In the genomic region with DNA sequence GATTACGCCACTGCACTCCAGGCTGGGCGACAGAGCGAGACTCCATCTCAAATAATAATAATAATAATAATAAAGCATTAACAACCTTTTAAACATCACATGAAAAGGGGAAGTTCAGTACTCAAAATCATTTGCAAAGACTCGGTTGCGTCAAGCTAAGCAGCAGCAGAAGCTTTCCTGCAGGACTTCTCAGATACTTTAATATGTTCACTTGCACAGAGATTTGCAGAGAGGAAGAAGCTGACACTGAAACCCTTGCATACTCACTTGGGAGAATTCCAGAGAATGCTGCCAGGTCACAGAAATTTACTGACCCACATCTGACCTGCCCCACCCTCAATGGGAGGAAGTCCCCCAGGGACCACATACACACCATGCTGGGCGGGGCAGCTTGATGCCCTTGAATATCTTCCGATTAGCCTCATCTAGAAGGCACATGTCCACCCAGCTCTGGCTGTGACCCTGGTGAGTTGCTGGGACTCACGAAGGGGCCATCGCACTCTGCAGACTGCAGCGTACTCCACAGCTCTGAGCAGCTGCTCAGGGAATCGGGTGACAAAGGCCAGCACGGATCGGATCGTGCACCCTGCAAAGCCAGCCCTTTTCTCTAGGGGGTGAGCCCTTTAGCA, we compare ENCODE assay signal across 14 cellular contexts.
A peak's percentile ranks its signal among the peaks of the same experiment; 100 is the strongest.
DNase-seq lines count a peak whose midpoint lies in the region; TF ChIP-seq lines count a peak whose summit lies in the region.
"Had no signal": no experiment of that assay in that cellular context is flagged by ENCODE, and none has a peak within 500 bp of the region (broad histone marks: within the 10 kb centered on the region; RNA-seq: fewer than 3 reads in every experiment).

No MANE protein-coding gene starts in this region.

- no peak overlapping the region for H4K91ac ChIP-seq in mesenchymal stem cell (ENCODE audit: low read length)

- H3K23ac ChIP-seq in mesenchymal stem cell (ENCODE audit: low read length in 2 of 2), result no peak overlapping the region

- no peak overlapping the region for H2AFZ ChIP-seq in mesenchymal stem cell (ENCODE audit: low read depth, low read length)
- no peak overlapping the region for H2AFZ ChIP-seq in MM.1S (ENCODE audit: low read length)

- H3K27ac ChIP-seq in angular gyrus (ENCODE audit: low read depth, low read length), result peak overlapping the region; percentile 99
- H3K27ac ChIP-seq in mesenchymal stem cell (ENCODE audit: low read length, poor library complexity, severe bottlenecking), result no peak overlapping the region
- no peak overlapping the region for H3K27ac ChIP-seq in MM.1S (ENCODE audit: low read length)

- H3K79me1 ChIP-seq in mesenchymal stem cell (replicated peaks; ENCODE audit: low read length, poor library complexity, severe bottlenecking), result peaks cover 2% of the 10 kb centered on the region

- peaks cover 38% of the 10 kb centered on the region for H3K4me1 ChIP-seq in mesenchymal stem cell (ENCODE audit: control insufficient read depth, insufficient read depth, low read depth, low read length)
- no peaks in the 10 kb centered on the region for H3K4me1 ChIP-seq in MM.1S (ENCODE audit: low read length)

- no peaks in the 10 kb centered on the region for H3F3A ChIP-seq in MM.1S (ENCODE audit: insufficient read depth, low read length)

- peak; percentile 12 for DNase-seq in ACHN
- DNase-seq in Kasumi-1 (lab: John Stamatoyannopoulos, UW), result peak; percentile 30 to 55
- DNase-seq in mesenchymal stem cell, result no peak
- DNase-seq in midbrain (lab: John Stamatoyannopoulos, UW), result no peak
- no peak for DNase-seq in NCI-H2227 (lab: John Stamatoyannopoulos, UW; ENCODE audit: unreplicated experiment)
- DNase-seq in NCI-H748 (lab: John Stamatoyannopoulos, UW; ENCODE audit: unreplicated experiment), result no peak
- no peak for DNase-seq in MM.1S
- DNase-seq: activated CD4-positive, CD25-positive, alpha-beta regulatory T cell; activated naive CD8-positive, alpha-beta T cell treated with anti-CD3 and anti-CD28 coated beads for 36 hours; COR-L47; H7; left cardiac atrium; NCI-H526 had no signal

- H3K36me3 ChIP-seq in mesenchymal stem cell (ENCODE audit: control insufficient read depth in 1 of 2, insufficient read depth in 2 of 2, low read depth in 1 of 2, low read length in 2 of 2) (no peaks in the 10 kb centered on the region), MM.1S (replicated peaks; ENCODE audit: insufficient read depth, low read length) (no peaks in the 10 kb centered on the region)

- H2BK120ac ChIP-seq in mesenchymal stem cell (ENCODE audit: low read depth, low read length), result no peak overlapping the region

- H3K9ac ChIP-seq in mesenchymal stem cell (ENCODE audit: low read length), result peak overlapping the region; percentile 7
- H3K9ac ChIP-seq in MM.1S (ENCODE audit: low read length), result no peak overlapping the region

- peak overlapping the region in 1 of 2 experiments; percentile 23 for H3K4me3 ChIP-seq in mesenchymal stem cell (ENCODE audit: insufficient read depth in 1 of 2, low read depth in 1 of 2, low read length in 2 of 2)
- H3K4me3 ChIP-seq in MM.1S (ENCODE audit: low read length), result no peak overlapping the region

- no peak overlapping the region for H3K14ac ChIP-seq in mesenchymal stem cell (ENCODE audit: low read length in 2 of 2)

- H3K27me3 ChIP-seq in mesenchymal stem cell (ENCODE audit: control insufficient read depth in 1 of 2, insufficient read depth in 1 of 2, low read length in 2 of 2) (peaks cover 0 to 3% of the 10 kb centered on the region in 2 experiments), MM.1S (replicated peaks; ENCODE audit: insufficient read depth, low read length) (no peaks in the 10 kb centered on the region)

- no peak overlapping the region for H3K18ac ChIP-seq in mesenchymal stem cell (ENCODE audit: low read depth in 1 of 2, low read length in 2 of 2)

- no peak for TF ChIP-seq CTCF in MM.1S (IDR thresholded peaks at IDR 0.05; ENCODE audit: low read length)

- no peaks in the 10 kb centered on the region for H3K9me2 ChIP-seq in MM.1S (replicated peaks; ENCODE audit: insufficient read depth, low read length)

- in situ Hi-C loops in ACHN (cut with HindIII; ENCODE audit: low pct_ligation_motif_present, low pct_unique_long_range_greater_than_20kb, low sequenced_read_pairs), result no loop called here

- H4K8ac ChIP-seq in mesenchymal stem cell (ENCODE audit: low read length), result no peak overlapping the region

- no peak overlapping the region for H3K4ac ChIP-seq in mesenchymal stem cell (ENCODE audit: low read depth in 1 of 2, low read length in 2 of 2)

- 79% methylated on average over 11 of the region's 14 CpGs for WGBS in mesenchymal stem cell

- no peak overlapping the region for H3K4me2 ChIP-seq in mesenchymal stem cell (ENCODE audit: low read length, poor library complexity, severe bottlenecking)
- H3K4me2 ChIP-seq in MM.1S (ENCODE audit: low read depth, low read length), result no peak overlapping the region

- H2BK5ac ChIP-seq in mesenchymal stem cell (ENCODE audit: low read depth, low read length, poor library complexity, severe bottlenecking), result no peak overlapping the region

- no peaks in the 10 kb centered on the region for H3K79me2 ChIP-seq in MM.1S (ENCODE audit: low read length)

- H2BK12ac ChIP-seq in mesenchymal stem cell (ENCODE audit: low read length in 2 of 2), result no peak overlapping the region

- H4K20me1 ChIP-seq in MM.1S (ENCODE audit: insufficient read depth, low read length), result no peaks in the 10 kb centered on the region

- no peak overlapping the region for H2AK5ac ChIP-seq in mesenchymal stem cell (ENCODE audit: low read length, severe bottlenecking)

- H3K9me3 ChIP-seq in mesenchymal stem cell (ENCODE audit: control insufficient read depth, low read length) (no peaks in the 10 kb centered on the region), MM.1S (replicated peaks; ENCODE audit: insufficient read depth, low read length) (no peaks in the 10 kb centered on the region)

- no peak overlapping the region for H2BK15ac ChIP-seq in mesenchymal stem cell (ENCODE audit: low read depth, poor library complexity, severe bottlenecking)

Comparison
In these comparisons a context has a peak if more than half of its experiments do, and no peak if none do; other contexts are left out.
1. DNase-seq: peak in ACHN (single experiment) and Kasumi-1 (2 of 2); none in mesenchymal stem cell (single experiment), midbrain (single experiment), NCI-H2227 (single experiment), NCI-H748 (single experiment) and MM.1S (single experiment).